1 cellular context compared by ENCODE assay signal in the genomic region with DNA sequence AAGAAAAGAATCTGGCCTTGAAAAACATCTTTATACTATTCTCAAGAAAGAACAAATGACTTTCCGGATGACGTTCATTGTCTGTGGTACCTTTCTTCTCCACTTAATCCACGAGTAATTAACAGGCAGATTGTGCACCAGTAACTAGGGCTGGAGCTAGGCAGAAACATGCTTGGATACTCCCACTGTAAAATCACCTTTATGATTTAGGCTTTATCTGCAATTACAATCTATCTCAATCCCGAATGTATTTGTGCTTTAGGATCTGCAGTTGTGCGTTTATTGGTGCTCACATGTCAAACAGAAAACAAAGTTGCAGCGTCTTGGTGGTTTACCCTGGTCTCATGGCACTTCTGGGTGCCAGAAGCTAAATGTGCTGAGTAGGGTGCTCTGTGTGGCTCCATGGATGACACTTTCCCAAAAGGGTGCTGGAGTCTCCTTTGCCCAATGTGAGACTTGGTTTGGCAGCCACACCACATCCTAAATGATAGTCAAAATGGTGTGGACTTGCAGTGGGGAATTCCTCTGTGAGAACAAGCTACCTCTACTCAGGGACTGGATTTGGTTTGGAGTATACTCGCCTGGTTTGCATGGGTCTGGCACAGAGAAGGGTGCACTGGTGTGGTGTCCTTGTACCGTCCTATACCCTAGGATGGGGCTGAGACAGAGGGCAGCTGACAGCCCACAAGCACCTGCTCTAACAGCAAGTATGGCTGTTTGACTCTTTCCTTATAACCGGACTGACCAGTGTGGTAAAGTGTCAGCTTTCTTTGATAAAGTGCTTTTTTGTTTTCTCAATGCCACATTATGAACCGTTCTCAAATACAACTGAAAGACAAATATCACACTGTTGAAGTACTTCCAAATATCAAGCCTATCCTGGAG.
A peak's percentile ranks its signal among the peaks of the same experiment; 100 is the strongest.
TF ChIP-seq lines count a peak whose summit lies in the region.

No MANE protein-coding gene starts in this region.

TF ChIP-seq in HepG2, 621 proteins besides CTCF, POLR2A, EP300 and RAD21:
- TF ChIP-seq REPIN1 (CRISPR knock-in tag; IDR thresholded peaks at IDR 0.05; ENCODE audit: borderline replicate concordance, low read depth) = no peak
- no peak for TF ChIP-seq MED13 (CRISPR knock-in tag; IDR thresholded peaks at IDR 0.05)
- TF ChIP-seq POLR2G (IDR thresholded peaks at IDR 0.05; ENCODE audit: low read depth, low read length) = peak; percentile 31; the same call in 1 of the 2 replicates
- 0 out of 4 replicates have a peak, but pooled peaks of 1 of the 2 experiments have one; percentile 5 for TF ChIP-seq MAFK (conservative IDR thresholded peaks at IDR 0.05 in 1 of 2, IDR thresholded peaks at IDR 0.05 in 1 of 2; ENCODE audit: low read length in 2 of 2)
